Comparison of ENCODE assay signal across 8 cellular contexts in genomic region chr9:108813951-108814601, GRCh38. TPM values are rescaled to one million over a fixed set of nuclear protein-coding genes. Genes with fewer than 3 reads are reported as not detected.
DNase-seq lines count a peak whose midpoint lies in the region; ATAC-seq and TF ChIP-seq lines count a peak whose summit lies in the region.

No MANE protein-coding gene starts in this region.

- POLR2A ChIA-PET in RWPE1 (lab: Yijun Ruan, JAX; ENCODE audit: low non-redundant PET) = no interaction called here

- H3K4me1 ChIP-seq in cardiac muscle cell (ENCODE audit: low read depth) = no peaks in the 10 kb centered on the region

- H3K27ac Mint-ChIP-seq in T-helper 17 cell = no peak overlapping the region

- H3K4me1 Mint-ChIP-seq in T-helper 17 cell = peaks cover 2% of the 10 kb centered on the region

- no peaks in the 10 kb centered on the region for H3K36me3 ChIP-seq in cardiac muscle cell

- H3K27ac ChIP-seq in HL-60 (replicated peaks) = no peak overlapping the region
- H3K27ac ChIP-seq in RWPE1 = no peak overlapping the region
- H3K27ac ChIP-seq in cardiac muscle cell = no peak overlapping the region

- no peak overlapping the region for H3K4me3 Mint-ChIP-seq in T-helper 17 cell

- no peaks in the 10 kb centered on the region for H3K36me3 Mint-ChIP-seq in T-helper 17 cell (ENCODE audit: low read depth)

- CTCF ChIA-PET in RWPE1 (lab: Yijun Ruan, JAX) = interaction anchor here (0.6 to 2.3 kb wide), 17 partner anchors 9 to 1392 kb away, joined by 3 to 16 read pairs (median 5); no protein-coding TSS in a partner anchor

- H3K9me3 ChIP-seq in cardiac muscle cell (ENCODE audit: low read depth) (no peaks in the 10 kb centered on the region), T-helper 17 cell (ENCODE audit: control insufficient read depth, low read length, poor library complexity, severe bottlenecking) (no peaks in the 10 kb centered on the region)

- TF ChIP-seq CTCF in AG09309 (IDR thresholded peaks at IDR 0.05; ENCODE audit: control insufficient read depth, insufficient read depth, low read depth, low read length, missing control alignments) (peak; percentile 59), HL-60 (IDR thresholded peaks at IDR 0.05; ENCODE audit: insufficient read depth, low read length) (peak; percentile 48), RWPE1 (conservative IDR thresholded peaks at IDR 0.05; ENCODE audit: low read depth) (peak; percentile 78), cardiac muscle cell (IDR thresholded peaks at IDR 0.05; ENCODE audit: low read depth, low read length) (peak; percentile 41)

- H3K27me3 ChIP-seq in HL-60 (ENCODE audit: insufficient read depth, poor library complexity, severe bottlenecking) = no peaks in the 10 kb centered on the region
- no peaks in the 10 kb centered on the region for H3K27me3 ChIP-seq in cardiac muscle cell

- DNase-seq in AG09309 (ENCODE audit: low read depth) (peak; percentile 20), HL-60 (ENCODE audit: low read depth in 1 of 2, low spot score in 1 of 2) (peak in 1 of 2 experiments; percentile 15), RWPE1 (ENCODE audit: low spot score) (peak; percentile 98), cardiac muscle cell (ENCODE audit: low read depth in 1 of 2, low spot score in 1 of 2) (peak in 1 of 2 donors; percentile 48), T-helper 17 cell (no peak), activated gamma-delta T cell (lab: John Stamatoyannopoulos, UW) (no peak)
- DNase-seq in activated CD4-positive, CD25-positive, alpha-beta regulatory T cell (lab: John Stamatoyannopoulos, UW) = no peak

- H3K27me3 Mint-ChIP-seq in T-helper 17 cell = peaks cover 45% of the 10 kb centered on the region

- no peak for ATAC-seq in T-helper 17 cell
- no peak for ATAC-seq in GM18520 (IDR thresholded peaks at IDR 0.05; ENCODE audit: unreplicated experiment)

- no peak overlapping the region for H3K4me3 ChIP-seq in AG09309 (ENCODE audit: control insufficient read depth, low read depth, low read length)
- no peak overlapping the region for H3K4me3 ChIP-seq in HL-60 (replicated peaks; ENCODE audit: insufficient read depth, low read length)
- H3K4me3 ChIP-seq in cardiac muscle cell = no peak overlapping the region

RNA-seq across cellular contexts. Expression of gene ACTL7B, which starts 41.7 kb away (rescaled TPM):
- total RNA-seq in cardiac muscle cell = 0.07 TPM in 1 of 2 replicates, not detected in the other
- polyA plus RNA-seq in cardiac muscle cell = not detected in 2 replicates
- total RNA-seq in T-helper 17 cell = under 1 TPM; 0.12 to 0.31 TPM

RNA-seq across cellular contexts. Expression of gene ACTL7A, which starts 48.0 kb away (rescaled TPM):
- not detected in 2 replicates for total RNA-seq in cardiac muscle cell
- polyA plus RNA-seq in cardiac muscle cell = not detected in 2 replicates
- not detected for total RNA-seq in T-helper 17 cell

Comparison
In these comparisons a context has a peak if more than half of its experiments do, and no peak if none do; other contexts are left out.
1. DNase-seq: peak in AG09309 (single experiment) and RWPE1 (single experiment); none in T-helper 17 cell (0 of 3), activated CD4-positive, CD25-positive, alpha-beta regulatory T cell (0 of 4) and activated gamma-delta T cell (single experiment).
2. Peak in every context shown above with its lines, with median percentiles within 50 percentile points of each other: CTCF ChIP-seq.